In genomic region chr1:206706298-206706791, GRCh38 we compare ENCODE assay signal across 8 cellular contexts. TPM values are rescaled to one million over a fixed set of nuclear protein-coding genes. Genes with fewer than 3 reads are reported as not detected.
DNase-seq lines count a peak whose midpoint lies in the region; ATAC-seq and TF ChIP-seq lines count a peak whose summit lies in the region.

No MANE protein-coding gene starts in this region.

- no peaks in the 10 kb centered on the region for H3K36me3 Mint-ChIP-seq in WTC11

- H3K4me3 ChIP-seq in heart right ventricle, result peak overlapping the region in 3 of 10 donors; percentile 6 to 12 (median 8)

- TF ChIP-seq CTCF in WTC11 (IDR thresholded peaks at IDR 0.05), result no peak
- no peak for TF ChIP-seq CTCF in heart right ventricle (IDR thresholded peaks at IDR 0.05)

- H3K9me3 ChIP-seq in heart right ventricle, result no peaks in the 10 kb centered on the region

- POLR2A ChIA-PET in WTC11 (lab: Charles Lee), result no interaction called here

- H3K27ac Mint-ChIP-seq in WTC11, result no peak overlapping the region

- no peaks in the 10 kb centered on the region for H3K36me3 ChIP-seq in heart right ventricle

- no peaks in the 10 kb centered on the region for H3K27me3 Mint-ChIP-seq in WTC11 (ENCODE audit: low read depth)

- CTCF ChIA-PET in WTC11 (lab: Charles Lee), result interaction anchor here (0.7 to 2.8 kb wide), 11 partner anchors 17 to 229 kb away, joined by 3 to 16 read pairs (median 6); no protein-coding TSS in a partner anchor

- H3K9me3 Mint-ChIP-seq in WTC11, result no peaks in the 10 kb centered on the region

- no peak overlapping the region for H3K4me3 Mint-ChIP-seq in WTC11

- H3K27ac ChIP-seq in heart right ventricle, result peak overlapping the region in 9 of 10 donors; percentile 59 to 84 (median 74)

- WGBS in heart right ventricle, 2 donors, result 16 to 19% methylated on average over 11 of the region's 11 CpGs

- peaks cover 76% of the 10 kb centered on the region for H3K4me1 Mint-ChIP-seq in WTC11

- intact Hi-C loops in heart right ventricle (cut with DNase I), result no loop called here

- H3K4me1 ChIP-seq in heart right ventricle, result peaks cover 49 to 100% (median 97%) of the 10 kb centered on the region in 9 donors

- ATAC-seq in WTC11 (peak; percentile 50), heart right ventricle (peak; percentile 5 to 64 (median 30)), HG02884 (IDR thresholded peaks at IDR 0.05; ENCODE audit: unreplicated experiment) (no peak)

- no peaks in the 10 kb centered on the region for H3K27me3 ChIP-seq in heart right ventricle

- DNase-seq in NCI-H1105 treated with DMSO at 0.1 percent for 48 hours (lab: John Stamatoyannopoulos, UW) (peak; percentile 27), NCI-H1105 (lab: John Stamatoyannopoulos, UW) (no peak), WTC11 (ENCODE audit: low spot score) (no peak), heart right ventricle (peak in 1 of 2 donors; percentile 37), COLO829 (ENCODE audit: low spot score) (no peak), HuH-7.5 (ENCODE audit: low spot score) (no peak)
- DNase-seq in stimulated activated CD4-positive, alpha-beta T cell treated with anti-CD3 and anti-CD28 coated beads, Interleukin-4, amount 100 ng/mL, for 24 hours, result peak; percentile 70

TF ChIP-seq in WTC11, 78 proteins besides CTCF, POLR2A, EP300 and RAD21:
- TF ChIP-seq NFE2L1 (CRISPR knock-in tag; IDR thresholded peaks at IDR 0.05) (no peak), ZNF138 (CRISPR knock-in tag; conservative IDR thresholded peaks at IDR 0.05) (no peak), PRDM15 (CRISPR knock-in tag; IDR thresholded peaks at IDR 0.05) (no peak), ZMAT4 (CRISPR knock-in tag; IDR thresholded peaks at IDR 0.05) (no peak), STAT6 (CRISPR knock-in tag; conservative IDR thresholded peaks at IDR 0.05; ENCODE audit: low read depth) (no peak), E2F5 (CRISPR knock-in tag; IDR thresholded peaks at IDR 0.05) (no peak), USF1 (CRISPR knock-in tag; IDR thresholded peaks at IDR 0.05) (no peak), GTF2I (CRISPR knock-in tag; conservative IDR thresholded peaks at IDR 0.05) (no peak), ELF4 (CRISPR knock-in tag; IDR thresholded peaks at IDR 0.05; ENCODE audit: low read depth) (no peak), IRF2 (CRISPR knock-in tag; IDR thresholded peaks at IDR 0.05; ENCODE audit: borderline replicate concordance, low read depth) (no peak), TP53 (CRISPR knock-in tag; IDR thresholded peaks at IDR 0.05) (no peak), FOXP4 (CRISPR knock-in tag; IDR thresholded peaks at IDR 0.05) (no peak)

RNA-seq across cellular contexts. Expression of gene MAPKAPK2, which starts 21.6 kb away (rescaled TPM):
- 46.4 to 54.9 TPM (median 48.9 TPM) in 3 replicates for total RNA-seq in WTC11 (2021)
- total RNA-seq in heart right ventricle, result 100 to 1,000 TPM; 169 to 323 (median 224) TPM
- 100 to 1,000 TPM; 101 to 144 TPM for polyA plus RNA-seq in heart right ventricle

Comparison
In these comparisons a context has a peak if more than half of its experiments do, and no peak if none do; other contexts are left out.
1. DNase-seq: peak in NCI-H1105 treated with DMSO at 0.1 percent for 48 hours (single experiment) and stimulated activated CD4-positive, alpha-beta T cell treated with anti-CD3 and anti-CD28 coated beads, Interleukin-4, amount 100 ng/mL, for 24 hours (single experiment); none in NCI-H1105 (single experiment), WTC11 (single experiment), COLO829 (single experiment) and HuH-7.5 (single experiment).